Comparison of ENCODE assay signal across 24 cellular contexts in genomic region chr2:51711761-51712160, GRCh38.
"Had no signal": no experiment of that assay in that cellular context is flagged by ENCODE, and none has a peak within 500 bp of the region (broad histone marks: within the 10 kb centered on the region; RNA-seq: fewer than 3 reads in every experiment).

No MANE protein-coding gene starts in this region.

- H3K9me3 ChIP-seq: colonic mucosa, esophagus squamous epithelium, suprapubic skin, thyroid gland, upper lobe of left lung, uterus had no signal

- ATAC-seq: gastroesophageal sphincter; left colon; left ventricle myocardium superior; pancreas; right cardiac atrium; stimulated activated effector memory CD8-positive, alpha-beta T cell treated with anti-CD3 and anti-CD28 coated beads, Interleukin-12 subunit alpha, Interleukin-12 subunit beta, amount 100 ng/mL, for 72 hours; stimulated activated naive CD8-positive, alpha-beta T cell treated with anti-CD3 and anti-CD28 coated beads, Interleukin-15, Interleukin-2, amounts not matched to agents 100 U/mL and 50 U/mL, for 24 hours had no signal

- H3K36me3 Mint-ChIP-seq: stimulated activated effector memory CD8-positive, alpha-beta T cell treated with anti-CD3 and anti-CD28 coated beads, Interleukin-12 subunit alpha, Interleukin-12 subunit beta, amount 100 ng/mL, for 72 hours had no signal

- H3K4me3 Mint-ChIP-seq: immature natural killer cell; nephron; stimulated activated effector memory CD8-positive, alpha-beta T cell treated with anti-CD3 and anti-CD28 coated beads, Interleukin-12 subunit alpha, Interleukin-12 subunit beta, amount 100 ng/mL, for 72 hours had no signal

- H3K27me3 Mint-ChIP-seq: progenitor cell of endocrine pancreas had no signal

- H3K27ac Mint-ChIP-seq: immature natural killer cell; nephron; progenitor cell of endocrine pancreas; stimulated activated effector memory CD8-positive, alpha-beta T cell treated with anti-CD3 and anti-CD28 coated beads, Interleukin-12 subunit alpha, Interleukin-12 subunit beta, amount 100 ng/mL, for 72 hours had no signal

- H3K4me1 Mint-ChIP-seq: immature natural killer cell; nephron; stimulated activated effector memory CD8-positive, alpha-beta T cell treated with anti-CD3 and anti-CD28 coated beads, Interleukin-12 subunit alpha, Interleukin-12 subunit beta, amount 100 ng/mL, for 72 hours had no signal

- H3K4me1 ChIP-seq: colonic mucosa, esophagus squamous epithelium, gastroesophageal sphincter, pancreas, suprapubic skin, upper lobe of left lung, uterus had no signal

- H3K27ac ChIP-seq: colonic mucosa, esophagus squamous epithelium, gastroesophageal sphincter, pancreas, suprapubic skin, thyroid gland, upper lobe of left lung, uterus had no signal

- H3K36me3 ChIP-seq: colonic mucosa, esophagus squamous epithelium, gastroesophageal sphincter, pancreas, suprapubic skin, thyroid gland, upper lobe of left lung, uterus had no signal

- H3K27me3 ChIP-seq: colonic mucosa, esophagus squamous epithelium, gastroesophageal sphincter, pancreas, suprapubic skin, thyroid gland, upper lobe of left lung, uterus had no signal

- DNase-seq: colonic mucosa; dermis blood vessel endothelial cell; esophagus squamous epithelium; immature natural killer cell; left colon; left ventricle myocardium superior; mesenchymal stem cell; midbrain; occipital lobe; pancreas; right cardiac atrium; stimulated activated CD4-positive, alpha-beta T cell treated with anti-CD3 and anti-CD28 coated beads, Interleukin-4, amount 100 ng/mL, for 1 hour; stimulated activated CD8-positive, alpha-beta memory T cell treated with anti-CD3 and anti-CD28 coated beads, Interleukin-4, amount 100 ng/mL, for 48 hours; stimulated activated naive CD8-positive, alpha-beta T cell treated with anti-CD3 and anti-CD28 coated beads, Interleukin-15, Interleukin-2, amounts not matched to agents 100 U/mL and 50 U/mL, for 24 hours; thyroid gland; upper lobe of left lung; uterus had no signal

- H3K4me3 ChIP-seq: colonic mucosa, esophagus squamous epithelium, gastroesophageal sphincter, lung, pancreas, smooth muscle cell, suprapubic skin, thyroid gland, upper lobe of left lung, uterus had no signal
